Comparison of ENCODE assay signal across 10 cellular contexts in genomic region chr6:24908555-24908954, GRCh38. TPM values are rescaled to one million over a fixed set of nuclear protein-coding genes. Genes with fewer than 3 reads are reported as not detected.
DNase-seq lines count a peak whose midpoint lies in the region; ATAC-seq, FAIRE-seq and TF ChIP-seq lines count a peak whose summit lies in the region.
"Had no signal": no experiment of that assay in that cellular context is flagged by ENCODE, and none has a peak within 500 bp of the region (broad histone marks: within the 10 kb centered on the region; RNA-seq: fewer than 3 reads in every experiment).

No MANE protein-coding gene starts in this region.

- H3K9me3 ChIP-seq in CD4-positive, CD25-positive, alpha-beta regulatory T cell (ENCODE audit: control insufficient read depth in 2 of 2, low read length in 2 of 2) = no peaks in the 10 kb centered on the region
- H3K9me3 ChIP-seq in GM12878 (replicated peaks; ENCODE audit: control insufficient read depth, insufficient read depth, low read length) = no peaks in the 10 kb centered on the region; the same call in 2 of the 3 replicates
- H3K9me3 ChIP-seq in neutrophil = no peaks in the 10 kb centered on the region
- H3K9me3 ChIP-seq in body of pancreas = no peaks in the 10 kb centered on the region

- RAD21 ChIA-PET in GM12878 (lab: Charles Lee; ENCODE audit: unreplicated experiment) = interaction anchor here (0.6 to 6.2 kb wide), 15 partner anchors 10 to 162 kb away, joined by 3 to 111 read pairs (median 7); partner anchors contain the start of gene RIPOR2

- H3K36me3 ChIP-seq in CD4-positive, CD25-positive, alpha-beta regulatory T cell (ENCODE audit: control insufficient read depth, insufficient read depth, low read length) = peaks cover 58% of the 10 kb centered on the region
- H3K36me3 ChIP-seq in GM12878 (ENCODE audit: control insufficient read depth in 2 of 2, insufficient read depth in 2 of 2, low read length in 1 of 2) = no peaks in the 10 kb centered on the region; a peak in 1 of 4 replicates
- peaks cover 98% of the 10 kb centered on the region for H3K36me3 ChIP-seq in neutrophil
- H3K36me3 ChIP-seq in body of pancreas (replicated peaks in 1 of 2; ENCODE audit: insufficient read depth in 1 of 2, low read depth in 2 of 2) = no peaks in the 10 kb centered on the region

- in situ Hi-C loops in GM12878 (cut with MboI) = no loop called here

- WGBS in GM12878 (ENCODE audit: insufficient coverage, insufficient replicate concordance, low lambda C conversion rate, missing lambda C conversion rate) = 0% methylated on average over 4 of the region's 4 CpGs
- WGBS in body of pancreas, 2 donors = 73 to 79% methylated on average over 4 of the region's 4 CpGs

- no peak for FAIRE-seq in GM12878 (lab: Jason Lieb, UNC)

- H3K4me3 Mint-ChIP-seq in CD4-positive, CD25-positive, alpha-beta regulatory T cell = peak overlapping the region; percentile 92 to 98 (median 94)

- peak overlapping the region; percentile 99 for H3K4me2 ChIP-seq in GM12878 (ENCODE audit: control insufficient read depth, insufficient read depth)

- H3K27me3 ChIP-seq in CD4-positive, CD25-positive, alpha-beta regulatory T cell (ENCODE audit: control insufficient read depth, insufficient read depth, low read length) = no peaks in the 10 kb centered on the region
- H3K27me3 ChIP-seq in GM12878 (replicated peaks in 1 of 2; ENCODE audit: control insufficient read depth in 2 of 2, insufficient read depth in 2 of 2, low read length in 1 of 2) (no peaks in the 10 kb centered on the region), neutrophil (no peaks in the 10 kb centered on the region), body of pancreas (peaks cover 0 to 10% of the 10 kb centered on the region in 2 donors)

- H3K9ac ChIP-seq in GM12878 (ENCODE audit: control insufficient read depth, insufficient read depth, low read length) = no peak overlapping the region

- CTCF ChIA-PET in GM12878 (lab: Yijun Ruan, JAX) = interaction anchor here (0.7 to 7.3 kb wide), 14 partner anchors 9 to 146 kb away, joined by 3 to 139 read pairs (median 16); partner anchors contain the start of gene RIPOR2

- intact Hi-C loops in GM12878 (cut with micrococcal nuclease; ENCODE audit: unreplicated experiment) = no loop called here
- intact Hi-C loops in body of pancreas (cut with DNase I) = no loop called here

- peaks cover 92% of the 10 kb centered on the region for H3K4me1 ChIP-seq in CD4-positive, CD25-positive, alpha-beta regulatory T cell (ENCODE audit: control insufficient read depth, insufficient read depth, low read length, poor library complexity, severe bottlenecking)
- peaks cover 26% of the 10 kb centered on the region for H3K4me1 ChIP-seq in GM12878 (ENCODE audit: control insufficient read depth, insufficient read depth, low read length)
- H3K4me1 ChIP-seq in neutrophil (ENCODE audit: control insufficient read depth in 1 of 2, insufficient read depth in 1 of 2, low read depth in 1 of 2, low read length in 1 of 2) = peaks cover 85 to 93% of the 10 kb centered on the region in 2 experiments
- peaks cover 16% of the 10 kb centered on the region for H3K4me1 ChIP-seq in body of pancreas
- H3K4me1 ChIP-seq: foreskin keratinocyte had no signal

- TF ChIP-seq POLR2A in GM12878 (IDR thresholded peaks at IDR 0.05; ENCODE audit: low read depth, low read length) (no peak), body of pancreas (IDR thresholded peaks at IDR 0.05) (no peak)

- H3K27ac Mint-ChIP-seq in CD4-positive, CD25-positive, alpha-beta regulatory T cell = peak overlapping the region; percentile 78 to 99 (median 96)

- no TSS peak for BruUV-seq in GM12878 (replicated peaks; lab: Mats Ljungman, UMichigan)

- no peaks in the 10 kb centered on the region for H3K27me3 Mint-ChIP-seq in CD4-positive, CD25-positive, alpha-beta regulatory T cell

- ATAC-seq in CD4-positive, CD25-positive, alpha-beta regulatory T cell (ENCODE audit: low read depth in 2 of 2) = no peak
- no peak for ATAC-seq in GM12878
- ATAC-seq in body of pancreas = no peak
- ATAC-seq in GM18498 (IDR thresholded peaks at IDR 0.05; ENCODE audit: unreplicated experiment) = no peak
- ATAC-seq: foreskin keratinocyte had no signal

- peaks cover 20 to 98% (median 91%) of the 10 kb centered on the region in 4 donors for H3K4me1 Mint-ChIP-seq in CD4-positive, CD25-positive, alpha-beta regulatory T cell

- TF ChIP-seq EP300 in GM12878 (IDR thresholded peaks at IDR 0.05; ENCODE audit: borderline replicate concordance in 1 of 2, control insufficient read depth in 1 of 2, low read depth in 2 of 2, low read length in 2 of 2) = no peak

- TF ChIP-seq RAD21 in GM12878 (IDR thresholded peaks at IDR 0.05; ENCODE audit: insufficient read depth, low read depth, low read length) = no peak

- H3K9me3 Mint-ChIP-seq in CD4-positive, CD25-positive, alpha-beta regulatory T cell = peaks cover 0 to 1% (median 0%) of the 10 kb centered on the region in 7 donors

- H3K79me2 ChIP-seq in GM12878 (ENCODE audit: control insufficient read depth, insufficient read depth, low read length) = peaks cover 33% of the 10 kb centered on the region

- H3K36me3 Mint-ChIP-seq in CD4-positive, CD25-positive, alpha-beta regulatory T cell = peaks cover 77% of the 10 kb centered on the region

- POLR2A ChIA-PET in GM12878 (lab: Charles Lee) = interaction anchor here (0.5 to 3.8 kb wide), 9 partner anchors 10 to 123 kb away, joined by 3 to 23 read pairs (median 4); partner anchors contain the start of gene RIPOR2

- no peak overlapping the region for H2AFZ ChIP-seq in GM12878 (ENCODE audit: control insufficient read depth, low read depth, low read length)

- H3K4me3 ChIP-seq in CD4-positive, CD25-positive, alpha-beta regulatory T cell (ENCODE audit: low read depth, low read length) = peak overlapping the region; percentile 61
- H3K4me3 ChIP-seq in GM12878 (peak overlapping the region; percentile 86), neutrophil (ENCODE audit: low read depth in 1 of 2, low read length in 1 of 2) (peak overlapping the region in 1 of 2 experiments; percentile 79), body of pancreas (no peak overlapping the region)

- no peak for DNase-seq in CD4-positive, CD25-positive, alpha-beta regulatory T cell
- DNase-seq in HS-5 (ENCODE audit: low read depth) = peak; percentile 18
- no peak for DNase-seq in GM12878 (ENCODE audit: low read depth, low spot score)
- no peak for DNase-seq in body of pancreas
- DNase-seq in NCI-H146 (lab: John Stamatoyannopoulos, UW) = no peak
- no peak for DNase-seq in NCI-H226
- DNase-seq: foreskin keratinocyte, NCI-H1436 treated with DMSO at 0.1 percent for 48 hours had no signal

- TF ChIP-seq CTCF in GM12878 (IDR thresholded peaks at IDR 0.05 in 2 of 3, conservative IDR thresholded peaks at IDR 0.05 in 1 of 3; ENCODE audit: control insufficient read depth in 2 of 3, extremely low read depth in 1 of 3, insufficient read depth in 1 of 3, low read depth in 3 of 3, low read length in 3 of 3) (no peak), neutrophil (IDR thresholded peaks at IDR 0.05) (no peak), body of pancreas (IDR thresholded peaks at IDR 0.05) (no peak)

- SMC1A ChIA-PET in GM12878 (lab: Charles Lee; ENCODE audit: uncharacterized antibody, unreplicated experiment) = interaction anchor here (1.1 to 10.7 kb wide), 20 partner anchors 9 to 118 kb away, joined by 3 to 201 read pairs (median 12); partner anchors contain the start of gene RIPOR2

- H3K27ac ChIP-seq in CD4-positive, CD25-positive, alpha-beta regulatory T cell (ENCODE audit: insufficient read depth, low read length, poor library complexity, severe bottlenecking) = peak overlapping the region; percentile 74
- peak overlapping the region; percentile 60 for H3K27ac ChIP-seq in GM12878 (ENCODE audit: control insufficient read depth, insufficient read depth)
- peak overlapping the region; percentile 85 for H3K27ac ChIP-seq in neutrophil
- H3K27ac ChIP-seq in body of pancreas = no peak overlapping the region
- H3K27ac ChIP-seq: foreskin keratinocyte had no signal

- H4K20me1 ChIP-seq in GM12878 (ENCODE audit: control insufficient read depth, insufficient read depth) = no peaks in the 10 kb centered on the region

TF ChIP-seq in GM12878, 131 proteins besides CTCF, POLR2A, EP300 and RAD21 (continues in another document):
- TF ChIP-seq, protein P1, sequence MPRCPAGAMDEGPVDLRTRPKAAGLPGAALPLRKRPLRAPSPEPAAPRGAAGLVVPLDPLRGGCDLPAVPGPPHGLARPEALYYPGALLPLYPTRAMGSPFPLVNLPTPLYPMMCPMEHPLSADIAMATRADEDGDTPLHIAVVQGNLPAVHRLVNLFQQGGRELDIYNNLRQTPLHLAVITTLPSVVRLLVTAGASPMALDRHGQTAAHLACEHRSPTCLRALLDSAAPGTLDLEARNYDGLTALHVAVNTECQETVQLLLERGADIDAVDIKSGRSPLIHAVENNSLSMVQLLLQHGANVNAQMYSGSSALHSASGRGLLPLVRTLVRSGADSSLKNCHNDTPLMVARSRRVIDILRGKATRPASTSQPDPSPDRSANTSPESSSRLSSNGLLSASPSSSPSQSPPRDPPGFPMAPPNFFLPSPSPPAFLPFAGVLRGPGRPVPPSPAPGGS (IDR thresholded peaks at IDR 0.05; ENCODE audit: borderline replicate concordance, insufficient read depth, low read depth, low read length, poor library complexity, severe bottlenecking) = no peak

RNA-seq across cellular contexts. Expression of gene RIPOR2, which starts 27.2 kb away (rescaled TPM):
- 364 TPM for total RNA-seq in CD4-positive, CD25-positive, alpha-beta regulatory T cell
- 100 to 1,000 TPM; 320 to 435 (median 407) TPM for polyA plus RNA-seq in CD4-positive, CD25-positive, alpha-beta regulatory T cell
- 176 and 194 TPM in 2 replicates for total RNA-seq in GM12878 (2013; cell fraction: nucleolus; rRNA removed)
- 38.6 and 38.9 TPM in 2 replicates for total RNA-seq in GM12878 (2014; rRNA removed)
- 38.7 and 40.5 TPM in 2 replicates for total RNA-seq in GM12878 (2014; rRNA removed; fragmentation: Illumina TruSeq; extraction: Trizol)
- total RNA-seq in GM12878 (2021) = 37.9 and 41.1 TPM in 2 replicates
- 19.2 TPM for polyA plus RNA-seq in GM12878 (2011; ENCODE audit: low read depth)
- 47.4 and 48.2 TPM in 2 replicates for polyA plus RNA-seq in GM12878 (2011; rRNA removed)
- polyA plus RNA-seq in GM12878 (2011; cell fraction: cytosol; rRNA removed) = 31.8 and 32.2 TPM in 2 replicates
- 24.3 and 24.9 TPM in 2 replicates for polyA plus RNA-seq in GM12878 (2011; cell fraction: nucleus; rRNA removed)
- 21.1 and 21.5 TPM in 2 replicates for polyA plus RNA-seq in GM12878 (2012)
- 44.9 and 49.9 TPM in 2 replicates for polyA plus RNA-seq in GM12878 (2014; fragmentation: Illumina TruSeq; extraction: Trizol)
- 10 to 100 TPM; 22.2 to 23.6 TPM for polyA plus RNA-seq in GM12878 (2014; fragmentation: Nextera tagmentation; extraction: Ambion mirVana)
- polyA plus RNA-seq in GM12878 (2014; rRNA removed) = 28.9 and 30.8 TPM in 2 replicates
- 10 to 100 TPM; 25.9 TPM for polyA plus RNA-seq in GM12878 (2016; fragmentation: Nextera tagmentation; extraction: Ambion mirVana)
- 66.1 and 82.5 TPM in 2 replicates for polyA minus RNA-seq in GM12878 (2011; rRNA and poly(A)+ RNA removed)
- 17.1 and 17.3 TPM in 2 replicates for polyA minus RNA-seq in GM12878 (2011; cell fraction: cytosol; rRNA and poly(A)+ RNA removed)
- 31.1 and 44.0 TPM in 2 replicates for polyA minus RNA-seq in GM12878 (2011; cell fraction: nucleus; rRNA and poly(A)+ RNA removed)
- 1 to 10 TPM; 1.3 to 1.6 TPM for total RNA-seq in body of pancreas
- polyA plus RNA-seq: foreskin keratinocyte had no signal

Comparison
In these comparisons a context has a peak if more than half of its experiments do, and no peak if none do; other contexts are left out.
1. H3K27ac ChIP-seq: peak in CD4-positive, CD25-positive, alpha-beta regulatory T cell (single experiment), GM12878 (single experiment) and neutrophil (single experiment); none in body of pancreas (0 of 4).
2. H3K4me3 ChIP-seq: peak in CD4-positive, CD25-positive, alpha-beta regulatory T cell (single experiment) and GM12878 (single experiment); none in body of pancreas (0 of 2).
3. RNA of gene RIPOR2, which starts 27.2 kb away (total RNA-seq): 364 TPM in CD4-positive, CD25-positive, alpha-beta regulatory T cell (single experiment) and 37.9 to 194 TPM in GM12878; 1.3 to 1.6 TPM in body of pancreas; every median in the first group is over 10 times any median in the second.